Comparison of ENCODE assay signal across 24 cellular contexts in the genomic region with DNA sequence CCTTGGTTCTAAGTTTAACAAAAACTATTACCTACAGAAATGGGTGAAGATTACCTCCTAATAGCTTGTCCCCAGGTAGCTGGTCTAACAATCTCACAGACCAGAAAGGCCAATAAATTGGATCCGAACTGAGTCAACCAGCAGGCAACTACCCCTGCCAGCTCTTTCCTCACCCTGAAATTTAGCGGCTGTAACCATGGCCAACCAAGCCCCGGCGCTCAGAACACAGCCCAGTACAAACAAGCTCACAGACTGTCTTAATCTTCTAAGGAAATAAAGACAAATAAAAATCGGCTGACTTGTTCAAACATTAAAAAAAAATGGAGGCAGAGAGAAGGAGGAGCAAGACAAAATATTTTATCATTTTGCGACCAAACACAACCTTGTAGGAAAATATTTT.
"Had no signal": no experiment of that assay in that cellular context is flagged by ENCODE, and none has a peak within 500 bp of the region (broad histone marks: within the 10 kb centered on the region; RNA-seq: fewer than 3 reads in every experiment).

No MANE protein-coding gene starts in this region.

- ATAC-seq: activated T-cell treated with anti-CD3 and anti-CD28 coated beads, Interleukin-2, amount 50 U/mL, for 4 hours; activated T-helper 17 cell treated with anti-CD3 and anti-CD28 coated beads, Interleukin-2, amount 50 U/mL, for 72 hours; body of pancreas; gastroesophageal sphincter; WTC11 had no signal

- DNase-seq: activated CD4-positive, alpha-beta memory T cell treated with anti-CD3 and anti-CD28 coated beads, Interleukin-2, amount 10 ng/mL, durations not matched to agents 7 days and 5 days; activated CD4-positive, alpha-beta T cell treated with anti-CD3 and anti-CD28 coated beads for 1 hour; activated CD4-positive, alpha-beta T cell treated with anti-CD3 and anti-CD28 coated beads for 4 hours; activated CD4-positive, alpha-beta T cell treated with anti-CD3 and anti-CD28 coated beads, Interleukin-2, amount 10 ng/mL, durations not matched to agents 7 days and 5 days; activated CD4-positive, alpha-beta T cell treated with anti-CD3 and anti-CD28 coated beads, Interleukin-2, amount 50 U/mL, for 4 hours; activated CD8-positive, alpha-beta memory T cell treated with anti-CD3 and anti-CD28 coated beads for 24 hours; activated effector memory CD4-positive, alpha-beta T cell treated with Interleukin-2 at 50 U/mL for 16 hours; activated gamma-delta T cell treated with Interleukin-2 at 50 U/mL for 16 hours; activated naive CD4-positive, alpha-beta T cell treated with anti-CD3 and anti-CD28 coated beads, Interleukin-2, amount 50 U/mL, for 16 hours; activated naive CD4-positive, alpha-beta T cell treated with Interleukin-2 at 50 U/mL for 16 hours; activated T-cell treated with anti-CD3 and anti-CD28 coated beads, Interleukin-2, amount 50 U/mL, for 4 hours; amniotic stem cell; body of pancreas; central memory CD4-positive, alpha-beta T cell; cerebellar nuclear complex; colonic mucosa; effector CD8-positive, alpha-beta T cell; esophagus squamous epithelium; foreskin melanocyte; T-helper 2 cell had no signal

- H3K4me1 Mint-ChIP-seq: activated CD4-positive, alpha-beta memory T cell treated with anti-CD3 and anti-CD28 coated beads, Interleukin-2, amount 10 ng/mL, durations not matched to agents 7 days and 5 days; activated T-helper 17 cell treated with anti-CD3 and anti-CD28 coated beads, Interleukin-2, amount 50 U/mL, for 72 hours had no signal

- H3K36me3 Mint-ChIP-seq: activated naive CD8-positive, alpha-beta T cell; WTC11 had no signal

- H3K9me3 Mint-ChIP-seq: activated CD4-positive, alpha-beta memory T cell treated with anti-CD3 and anti-CD28 coated beads, Interleukin-2, amount 10 ng/mL, durations not matched to agents 7 days and 5 days; activated CD4-positive, alpha-beta T cell treated with anti-CD3 and anti-CD28 coated beads, Interleukin-2, amount 10 ng/mL, durations not matched to agents 7 days and 5 days; activated T-cell treated with anti-CD3 and anti-CD28 coated beads, Interleukin-2, amount 50 U/mL, for 4 hours; activated T-helper 17 cell treated with anti-CD3 and anti-CD28 coated beads, Interleukin-2, amount 50 U/mL, for 72 hours had no signal

- H3K4me3 Mint-ChIP-seq: activated CD4-positive, alpha-beta memory T cell treated with anti-CD3 and anti-CD28 coated beads, Interleukin-2, amount 10 ng/mL, durations not matched to agents 7 days and 5 days; activated CD4-positive, alpha-beta T cell treated with anti-CD3 and anti-CD28 coated beads, Interleukin-2, amount 10 ng/mL, durations not matched to agents 7 days and 5 days; activated naive CD8-positive, alpha-beta T cell; activated T-cell treated with anti-CD3 and anti-CD28 coated beads, Interleukin-2, amount 50 U/mL, for 4 hours; activated T-helper 17 cell treated with anti-CD3 and anti-CD28 coated beads, Interleukin-2, amount 50 U/mL, for 72 hours; WTC11 had no signal

- H3K27ac Mint-ChIP-seq: activated CD4-positive, alpha-beta memory T cell treated with anti-CD3 and anti-CD28 coated beads, Interleukin-2, amount 10 ng/mL, durations not matched to agents 7 days and 5 days; activated CD4-positive, alpha-beta T cell treated with anti-CD3 and anti-CD28 coated beads, Interleukin-2, amount 10 ng/mL, durations not matched to agents 7 days and 5 days; activated naive CD8-positive, alpha-beta T cell; activated T-helper 17 cell treated with anti-CD3 and anti-CD28 coated beads, Interleukin-2, amount 50 U/mL, for 72 hours; WTC11 had no signal
